In genomic region chr16:58733248-58733670, GRCh38 we compare ENCODE assay signal across 8 cellular contexts. TPM values are rescaled to one million over a fixed set of nuclear protein-coding genes. Genes with fewer than 3 reads are reported as not detected.
DNase-seq lines count a peak whose midpoint lies in the region; ATAC-seq and TF ChIP-seq lines count a peak whose summit lies in the region.

No MANE protein-coding gene starts in this region.

- no peak for ATAC-seq in lung (ENCODE audit: insufficient read depth, low FRiP score)

- peak overlapping the region; percentile 83 to 98 (median 92) for H3K4me3 Mint-ChIP-seq in CD8-positive, alpha-beta memory T cell
- peak overlapping the region; percentile 90 for H3K4me3 Mint-ChIP-seq in type B pancreatic cell

- H3K4me3 ChIP-seq in CD8-positive, alpha-beta memory T cell (ENCODE audit: low read length): peak overlapping the region; percentile 88
- H3K4me3 ChIP-seq in MG63 (peak overlapping the region; percentile 99), lung (peak overlapping the region; percentile 97)

- WGBS in lung, 2 donors: 2 to 5% methylated on average over 19 to 23 of the region's 23 CpGs

- no peaks in the 10 kb centered on the region for H3K36me3 ChIP-seq in CD8-positive, alpha-beta memory T cell (ENCODE audit: insufficient read depth, low read length)
- H3K36me3 ChIP-seq in MG63 (peaks cover 26% of the 10 kb centered on the region), lung (ENCODE audit: control insufficient read depth in 2 of 2, insufficient read depth in 2 of 2, low read length in 2 of 2) (peaks cover 0 to 3% of the 10 kb centered on the region in 2 donors)

- CTCF ChIA-PET in CD8-positive, alpha-beta memory T cell (lab: Charles Lee): interaction anchor here (1.4 to 2.2 kb wide), 2 partner anchors 9 to 219 kb away, joined by 4 to 8 read pairs; no protein-coding TSS in a partner anchor

- POLR2A ChIA-PET in CD8-positive, alpha-beta memory T cell (lab: Charles Lee): no interaction called here

- H3K27ac ChIP-seq in CD8-positive, alpha-beta memory T cell (ENCODE audit: low read depth, low read length): peak overlapping the region; percentile 80
- peak overlapping the region; percentile 16 for H3K27ac ChIP-seq in cingulate gyrus (ENCODE audit: low read depth, low read length)
- peak overlapping the region; percentile 84 to 85 for H3K27ac ChIP-seq in lung (ENCODE audit: low read depth in 1 of 2, low read length in 1 of 2)

- no peak for DNase-seq in CD8-positive, alpha-beta memory T cell
- no peak for DNase-seq in MG63
- no peak for DNase-seq in lung (ENCODE audit: low spot score)
- DNase-seq in type B pancreatic cell (ENCODE audit: extremely low spot score, unreplicated experiment): no peak
- no peak for DNase-seq in NK-92 (lab: John Stamatoyannopoulos, UW; ENCODE audit: unreplicated experiment)
- no peak for DNase-seq in T1000 (lab: John Stamatoyannopoulos, UW)
- no peak for DNase-seq in NK-92 treated with Interleukin-12 subunit alpha and Interleukin-12 subunit beta, amount 100 ng/mL, for 24 hours (lab: John Stamatoyannopoulos, UW)

- TF ChIP-seq CTCF in lung (IDR thresholded peaks at IDR 0.05; ENCODE audit: control extremely low read depth, extremely low read depth): no peak
- no peak for TF ChIP-seq CTCF in type B pancreatic cell (conservative IDR thresholded peaks at IDR 0.05)

- no peaks in the 10 kb centered on the region for H3K9me3 ChIP-seq in CD8-positive, alpha-beta memory T cell (ENCODE audit: low read length)
- H3K9me3 ChIP-seq in MG63 (no peaks in the 10 kb centered on the region), lung (ENCODE audit: control insufficient read depth in 2 of 2, insufficient read depth in 1 of 2, low read length in 1 of 2) (no peaks in the 10 kb centered on the region)

- peaks cover 42 to 56% (median 47%) of the 10 kb centered on the region in 3 donors for H3K4me1 Mint-ChIP-seq in CD8-positive, alpha-beta memory T cell
- peaks cover 10% of the 10 kb centered on the region for H3K4me1 Mint-ChIP-seq in type B pancreatic cell (ENCODE audit: unreplicated experiment)

- no peaks in the 10 kb centered on the region for H3K27me3 ChIP-seq in CD8-positive, alpha-beta memory T cell (ENCODE audit: insufficient read depth, low read length, poor library complexity, severe bottlenecking)
- peaks cover 3% of the 10 kb centered on the region; the same call in 1 of the 2 replicates for H3K27me3 ChIP-seq in MG63
- no peaks in the 10 kb centered on the region for H3K27me3 ChIP-seq in lung (ENCODE audit: control insufficient read depth, insufficient read depth)

- H3K27ac Mint-ChIP-seq in CD8-positive, alpha-beta memory T cell: peak overlapping the region; percentile 12 to 94 (median 87)
- peak overlapping the region; percentile 82 for H3K27ac Mint-ChIP-seq in type B pancreatic cell

- peaks cover 21% of the 10 kb centered on the region for H3K4me1 ChIP-seq in CD8-positive, alpha-beta memory T cell (ENCODE audit: insufficient read depth, low read length)
- H3K4me1 ChIP-seq in lung (ENCODE audit: control insufficient read depth in 2 of 2, insufficient read depth in 2 of 2, low read length in 2 of 2): peaks cover 0 to 8% of the 10 kb centered on the region in 2 donors

- H3K9me3 Mint-ChIP-seq in CD8-positive, alpha-beta memory T cell: no peaks in the 10 kb centered on the region
- no peaks in the 10 kb centered on the region for H3K9me3 Mint-ChIP-seq in type B pancreatic cell

- H3K27me3 Mint-ChIP-seq in CD8-positive, alpha-beta memory T cell: no peaks in the 10 kb centered on the region
- H3K27me3 Mint-ChIP-seq in type B pancreatic cell: no peaks in the 10 kb centered on the region

- peaks cover 0 to 14% (median 3%) of the 10 kb centered on the region in 3 donors for H3K36me3 Mint-ChIP-seq in CD8-positive, alpha-beta memory T cell
- peaks cover 3% of the 10 kb centered on the region for H3K36me3 Mint-ChIP-seq in type B pancreatic cell

RNA-seq across cellular contexts. Expression of gene GOT2, which starts 0.9 kb away (rescaled TPM):
- total RNA-seq in CD8-positive, alpha-beta memory T cell: 100 to 1,000 TPM; 149 to 151 TPM
- polyA plus RNA-seq in CD8-positive, alpha-beta memory T cell: 81.1 TPM
- 126 and 128 TPM in 2 replicates for total RNA-seq in MG63 (2014; rRNA removed; shearing (Covaris generic); ENCODE audit: low replicate concordance)
- total RNA-seq in lung (10 to 100 TPM; 29.4 to 56.6 TPM), type B pancreatic cell (ENCODE audit: low replicate concordance) (89.7 and 104 TPM in 2 replicates)
- 10 to 100 TPM; 35.5 to 40.9 TPM for polyA plus RNA-seq in lung

RNA-seq across cellular contexts. Expression of gene SLC38A7, which starts 48.7 kb away (rescaled TPM):
- 10 to 100 TPM; 13.5 to 15.0 TPM for total RNA-seq in CD8-positive, alpha-beta memory T cell
- polyA plus RNA-seq in CD8-positive, alpha-beta memory T cell: 5.8 TPM
- 4.4 and 13.1 TPM in 2 replicates for total RNA-seq in MG63 (2014; rRNA removed; shearing (Covaris generic); ENCODE audit: low replicate concordance)
- 10 to 100 TPM; 15.3 to 18.2 TPM for total RNA-seq in lung
- 10 to 100 TPM; 11.3 to 14.4 TPM for polyA plus RNA-seq in lung
- 28.1 and 31.6 TPM in 2 replicates for total RNA-seq in type B pancreatic cell (ENCODE audit: low replicate concordance)

Comparison
In these comparisons a context has a peak if more than half of its experiments do, and no peak if none do; other contexts are left out.
1. H3K27ac ChIP-seq: peak in every context shown above with its lines; median percentile 84 in lung; 80 in CD8-positive, alpha-beta memory T cell; 16 in cingulate gyrus.